Comparison of ENCODE assay signal across 14 cellular contexts in the genomic region with DNA sequence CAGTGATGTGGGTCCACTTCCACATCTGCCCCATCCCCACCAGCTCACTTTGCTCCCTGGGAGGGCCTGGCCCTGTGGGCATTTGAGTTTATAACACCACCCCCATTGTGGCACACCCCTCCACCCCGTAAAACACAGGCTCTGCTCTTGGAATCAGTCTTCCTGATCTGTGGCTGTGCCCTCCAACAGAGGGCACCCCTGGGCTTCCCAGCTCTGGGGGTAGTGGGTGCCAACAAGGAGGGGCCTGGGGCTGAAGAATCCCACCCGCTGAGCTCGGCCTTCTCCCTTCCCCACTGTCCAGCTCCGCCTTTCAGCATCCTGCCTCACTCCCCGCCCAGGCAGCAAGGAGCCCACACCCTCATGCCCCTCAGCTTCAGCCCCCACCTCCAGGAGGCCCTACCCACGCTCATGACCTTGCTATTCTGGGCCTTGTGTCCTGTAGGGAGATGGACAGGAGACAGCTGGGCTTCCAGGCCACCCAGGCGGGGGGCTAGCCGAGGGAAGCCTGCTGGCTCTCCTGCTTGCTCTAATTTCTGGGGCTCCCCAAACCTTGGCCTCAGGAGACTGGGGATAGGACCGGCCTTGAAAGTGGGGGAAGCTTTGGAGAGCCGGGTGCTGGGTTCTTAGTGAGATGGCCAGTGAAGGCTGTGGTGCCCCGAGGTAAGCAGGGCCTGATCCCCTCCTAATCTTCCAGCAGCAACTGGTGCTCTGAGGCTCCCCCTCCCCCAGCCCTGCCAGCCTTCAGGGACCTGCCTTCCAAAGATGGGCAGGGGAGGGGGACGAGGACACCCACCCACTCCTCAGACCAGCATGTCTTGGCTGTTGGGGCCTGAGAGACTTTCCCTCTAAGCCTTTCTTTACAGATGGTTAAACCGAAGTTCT. TPM values are rescaled to one million over a fixed set of nuclear protein-coding genes. Genes with fewer than 3 reads are reported as not detected.
DNase-seq lines count a peak whose midpoint lies in the region; ATAC-seq and TF ChIP-seq lines count a peak whose summit lies in the region.
"Had no signal": no experiment of that assay in that cellular context is flagged by ENCODE, and none has a peak within 500 bp of the region (broad histone marks: within the 10 kb centered on the region; RNA-seq: fewer than 3 reads in every experiment).

No MANE protein-coding gene starts in this region.

- WGBS in heart left ventricle, 4 donors = 60 to 75% (median 61%) methylated on average over 7 to 13 of the region's 13 CpGs
- WGBS in spleen, 5 donors = 61 to 75% (median 66%) methylated on average over 12 to 13 of the region's 13 CpGs

- peaks cover 11% of the 10 kb centered on the region for H3K4me1 ChIP-seq in cardiac muscle cell (ENCODE audit: low read depth)
- peaks cover 4 to 13% (median 10%) of the 10 kb centered on the region in 12 donors for H3K4me1 ChIP-seq in heart left ventricle
- H3K4me1 ChIP-seq in spleen = peaks cover 5 to 21% (median 16%) of the 10 kb centered on the region in 6 donors
- H3K4me1 ChIP-seq: parathyroid adenoma had no signal

- in situ Hi-C loops in brain microvascular endothelial cell (cut with HindIII; ENCODE audit: low pct_ligation_motif_present, low sequenced_read_pairs) = no loop called here

- H3K9me3 ChIP-seq in cardiac muscle cell (ENCODE audit: low read depth) = no peaks in the 10 kb centered on the region
- H3K9me3 ChIP-seq in heart left ventricle = no peaks in the 10 kb centered on the region
- no peaks in the 10 kb centered on the region for H3K9me3 ChIP-seq in spleen
- H3K9me3 ChIP-seq: testis had no signal

- H3K27me3 ChIP-seq in cardiac muscle cell = no peaks in the 10 kb centered on the region
- H3K27me3 ChIP-seq in heart left ventricle = peaks cover 0 to 2% (median 0%) of the 10 kb centered on the region in 9 donors
- no peaks in the 10 kb centered on the region for H3K27me3 ChIP-seq in brain microvascular endothelial cell (replicated peaks)
- H3K27me3 ChIP-seq in spleen (replicated peaks in 1 of 7) = peaks cover 0 to 7% (median 0%) of the 10 kb centered on the region in 7 donors
- H3K27me3 ChIP-seq: testis had no signal

- TF ChIP-seq POLR2A in heart left ventricle (IDR thresholded peaks at IDR 0.05) (no peak), spleen (IDR thresholded peaks at IDR 0.05) (no peak)

- intact Hi-C loops in heart left ventricle (cut with DNase I) = loop anchor here in 5 of 10 donors (5.0 kb wide), 4 partner anchors 47 to 72 kb away; a partner anchor contains a TSS
- intact Hi-C loops in spleen (cut with DNase I; ENCODE audit: low total_unique reads) = no loop called here

- DNase-seq in cardiac muscle cell (ENCODE audit: low read depth in 1 of 2, low spot score in 1 of 2) = no peak
- no peak for DNase-seq in heart left ventricle
- DNase-seq in brain microvascular endothelial cell = no peak
- DNase-seq in spleen = peak; percentile 65
- no peak for DNase-seq in DMS114 treated with DMSO at 0.1 percent for 48 hours (lab: John Stamatoyannopoulos, UW; ENCODE audit: unreplicated experiment)
- DNase-seq: activated naive CD8-positive, alpha-beta T cell treated with anti-CD3 and anti-CD28 coated beads, Interleukin-2, amount 50 U/mL, for 24 hours; activated T-cell treated with anti-CD3 and anti-CD28 coated beads, Interleukin-2, amount 50 U/mL, for 1 hour; cerebellar nuclear complex; KG1; NCI-H146; NCI-H446 treated with DMSO at 0.1 percent for 48 hours; testis had no signal

- H3K4me3 ChIP-seq in cardiac muscle cell (no peak overlapping the region), heart left ventricle (no peak overlapping the region), brain microvascular endothelial cell (ENCODE audit: low read depth, low read length) (no peak overlapping the region), spleen (no peak overlapping the region)
- H3K4me3 ChIP-seq: testis had no signal

- ATAC-seq in heart left ventricle (no peak), GM19035 (IDR thresholded peaks at IDR 0.05; ENCODE audit: unreplicated experiment) (no peak)
- ATAC-seq: activated naive CD8-positive, alpha-beta T cell treated with anti-CD3 and anti-CD28 coated beads, Interleukin-2, amount 50 U/mL, for 24 hours had no signal

- H3K36me3 ChIP-seq in cardiac muscle cell (peaks cover 3% of the 10 kb centered on the region), heart left ventricle (peaks cover 0 to 46% (median 40%) of the 10 kb centered on the region in 9 donors), brain microvascular endothelial cell (replicated peaks) (peaks cover 30% of the 10 kb centered on the region), spleen (peaks cover 0 to 56% (median 31%) of the 10 kb centered on the region in 6 donors)

- H3K27ac ChIP-seq in cardiac muscle cell = peak overlapping the region; percentile 80
- no peak overlapping the region for H3K27ac ChIP-seq in heart left ventricle
- no peak overlapping the region for H3K27ac ChIP-seq in brain microvascular endothelial cell
- H3K27ac ChIP-seq in spleen = no peak overlapping the region
- H3K27ac ChIP-seq: parathyroid adenoma, testis had no signal

- TF ChIP-seq CTCF in cardiac muscle cell (IDR thresholded peaks at IDR 0.05; ENCODE audit: low read depth, low read length) (no peak), heart left ventricle (IDR thresholded peaks at IDR 0.05) (no peak), brain microvascular endothelial cell (IDR thresholded peaks at IDR 0.05; ENCODE audit: low read depth, low read length, missing control alignments) (peak; percentile 22), spleen (IDR thresholded peaks at IDR 0.05 in 8 of 11, conservative IDR thresholded peaks at IDR 0.05 in 3 of 11) (no peak)

RNA-seq across cellular contexts. Expression of a gene that starts 2.9 kb away (rescaled TPM):
- total RNA-seq in cardiac muscle cell (2.6 and 2.7 TPM in 2 replicates), heart left ventricle (under 1 TPM in 5 of 9 donors, not detected in 4; 0.15 to 0.63 (median 0.52) TPM), spleen (1 to 10 TPM in 2 of 7 donors, under 1 TPM in 3, not detected in 2; 0.26 to 1.5 (median 0.82) TPM)
- polyA plus RNA-seq in cardiac muscle cell (2.6 and 5.0 TPM in 2 replicates), heart left ventricle (under 1 TPM; 0.06 to 0.19 TPM), spleen (under 1 TPM; 0.33 to 0.46 (median 0.42) TPM)

RNA-seq across cellular contexts. Expression of a gene that starts 11.7 kb away (rescaled TPM):
- total RNA-seq in cardiac muscle cell (79.5 and 92.0 TPM in 2 replicates), heart left ventricle (10 to 100 TPM; 27.5 to 47.1 (median 34.7) TPM), spleen (10 to 100 TPM; 25.9 to 70.7 (median 60.7) TPM)
- polyA plus RNA-seq in cardiac muscle cell (37.7 and 41.1 TPM in 2 replicates), heart left ventricle (10 to 100 TPM; 34.6 to 43.0 TPM), spleen (10 to 100 TPM; 28.1 to 60.8 (median 42.7) TPM)

RNA-seq across cellular contexts. Expression of a gene that starts 29.2 kb away (rescaled TPM):
- total RNA-seq in cardiac muscle cell = 220 and 225 TPM in 2 replicates
- 305 and 359 TPM in 2 replicates for polyA plus RNA-seq in cardiac muscle cell
- 100 to 1,000 TPM; 179 to 250 (median 225) TPM for total RNA-seq in heart left ventricle
- polyA plus RNA-seq in heart left ventricle = 100 to 1,000 TPM; 281 to 384 TPM
- 100 to 1,000 TPM in 5 of 7 donors, 10 to 100 TPM in 2; 76.3 to 136 (median 103) TPM for total RNA-seq in spleen
- 100 to 1,000 TPM; 182 to 194 (median 190) TPM for polyA plus RNA-seq in spleen

RNA-seq across cellular contexts. Expression of a gene that starts 49.7 kb away (rescaled TPM):
- total RNA-seq in cardiac muscle cell (74.0 and 87.3 TPM in 2 replicates), heart left ventricle (10 to 100 TPM; 10.2 to 22.3 (median 14.7) TPM), spleen (10 to 100 TPM; 43.1 to 82.5 (median 51.0) TPM)
- polyA plus RNA-seq in cardiac muscle cell (30.8 and 34.4 TPM in 2 replicates), heart left ventricle (10 to 100 TPM; 22.3 to 31.1 TPM), spleen (10 to 100 TPM; 40.8 to 90.0 (median 64.5) TPM)

RNA-seq across cellular contexts. Expression of a gene that starts 52.6 kb away (rescaled TPM):
- total RNA-seq in cardiac muscle cell (70.9 and 81.2 TPM in 2 replicates), heart left ventricle (10 to 100 TPM; 33.7 to 73.9 (median 44.8) TPM), spleen (100 to 1,000 TPM; 113 to 179 (median 161) TPM)
- polyA plus RNA-seq in cardiac muscle cell (116 and 129 TPM in 2 replicates), heart left ventricle (10 to 100 TPM; 43.5 to 48.9 TPM), spleen (10 to 100 TPM; 43.8 to 85.8 (median 61.9) TPM)
